In the genomic region with DNA sequence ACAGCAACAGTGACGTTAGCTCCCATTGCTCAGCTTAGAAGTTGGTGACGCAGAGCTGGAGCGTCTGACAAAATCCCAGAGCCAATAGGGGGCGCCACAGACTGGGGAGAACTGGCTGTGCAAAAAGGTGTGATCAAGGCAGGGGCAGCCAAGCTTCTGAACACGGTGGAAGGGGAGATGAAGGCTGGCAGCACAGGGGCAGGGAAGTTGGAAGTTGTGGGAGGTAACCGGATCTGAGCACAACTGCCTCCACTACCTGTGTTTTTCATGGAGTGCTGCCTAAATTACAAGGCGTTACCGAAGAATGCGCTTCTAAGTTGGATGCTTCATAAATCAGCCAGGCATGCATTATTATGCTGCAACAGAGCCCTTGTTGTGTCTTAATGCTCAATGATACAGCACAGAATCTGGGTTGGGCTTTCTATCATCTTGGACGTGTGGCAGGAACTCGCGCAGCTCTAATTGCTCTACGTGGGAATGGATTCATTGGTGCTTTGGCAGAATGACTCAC, we compare ENCODE assay signal across 9 cellular contexts.
DNase-seq lines count a peak whose midpoint lies in the region; ATAC-seq and TF ChIP-seq lines count a peak whose summit lies in the region.
"Had no signal": no experiment of that assay in that cellular context is flagged by ENCODE, and none has a peak within 500 bp of the region (broad histone marks: within the 10 kb centered on the region; RNA-seq: fewer than 3 reads in every experiment).

No MANE protein-coding gene starts in this region.

- no peak for TF ChIP-seq EP300 in suprapubic skin (IDR thresholded peaks at IDR 0.05)

- no peaks in the 10 kb centered on the region for H3K36me3 Mint-ChIP-seq in natural killer cell
- H3K36me3 Mint-ChIP-seq: stimulated activated effector memory CD8-positive, alpha-beta T cell treated with anti-CD3 and anti-CD28 coated beads, Interleukin-12 subunit alpha, Interleukin-12 subunit beta, amount 100 ng/mL, for 72 hours had no signal

- no peak overlapping the region for H3K27ac Mint-ChIP-seq in natural killer cell
- H3K27ac Mint-ChIP-seq: stimulated activated effector memory CD8-positive, alpha-beta T cell treated with anti-CD3 and anti-CD28 coated beads, Interleukin-12 subunit alpha, Interleukin-12 subunit beta, amount 100 ng/mL, for 72 hours had no signal

- H3K4me1 ChIP-seq in suprapubic skin: peaks cover 4% of the 10 kb centered on the region

- no peak for ATAC-seq in HG03439 (IDR thresholded peaks at IDR 0.05; ENCODE audit: unreplicated experiment)
- no peak for ATAC-seq in natural killer cell
- ATAC-seq: stimulated activated effector memory CD8-positive, alpha-beta T cell treated with anti-CD3 and anti-CD28 coated beads, Interleukin-12 subunit alpha, Interleukin-12 subunit beta, amount 100 ng/mL, for 72 hours had no signal

- no peak overlapping the region for H3K4me3 Mint-ChIP-seq in natural killer cell
- H3K4me3 Mint-ChIP-seq: stimulated activated effector memory CD8-positive, alpha-beta T cell treated with anti-CD3 and anti-CD28 coated beads, Interleukin-12 subunit alpha, Interleukin-12 subunit beta, amount 100 ng/mL, for 72 hours had no signal

- TF ChIP-seq CTCF in GM13976 (IDR thresholded peaks at IDR 0.05; ENCODE audit: borderline replicate concordance, control extremely low read depth, extremely low read depth, insufficient read depth, missing control alignments): peak; percentile 19
- peak; percentile 10 to 39 for TF ChIP-seq CTCF in suprapubic skin (IDR thresholded peaks at IDR 0.05)
- TF ChIP-seq CTCF in natural killer cell (IDR thresholded peaks at IDR 0.05): no peak

- in situ Hi-C loops in ACHN (cut with HindIII; ENCODE audit: low pct_ligation_motif_present, low pct_unique_long_range_greater_than_20kb, low sequenced_read_pairs): no loop called here
- in situ Hi-C loops in GM13976 (cut with MboI; ENCODE audit: low sequenced_read_pairs, unreplicated experiment): no loop called here

- no peaks in the 10 kb centered on the region for H3K27me3 Mint-ChIP-seq in natural killer cell (ENCODE audit: low read depth in 2 of 2)

- H3K4me3 ChIP-seq in suprapubic skin: no peak overlapping the region

- no peaks in the 10 kb centered on the region for H3K4me1 Mint-ChIP-seq in natural killer cell
- H3K4me1 Mint-ChIP-seq: stimulated activated effector memory CD8-positive, alpha-beta T cell treated with anti-CD3 and anti-CD28 coated beads, Interleukin-12 subunit alpha, Interleukin-12 subunit beta, amount 100 ng/mL, for 72 hours had no signal

- DNase-seq in ACHN: peak; percentile 53
- DNase-seq in GM13976 (ENCODE audit: low spot score): no peak
- DNase-seq in RPMI7951 (ENCODE audit: low read depth): peak; percentile 54
- peak; percentile 53 for DNase-seq in glomerular visceral epithelial cell (ENCODE audit: extremely low spot score)
- DNase-seq in suprapubic skin (ENCODE audit: low spot score in 2 of 2): peak in 1 of 2 donors; percentile 65
- DNase-seq in natural killer cell: no peak
- DNase-seq in NCI-H510A treated with DMSO at 0.1 percent for 48 hours (lab: John Stamatoyannopoulos, UW): no peak

- no peaks in the 10 kb centered on the region for H3K27me3 ChIP-seq in suprapubic skin

- no peaks in the 10 kb centered on the region for H3K9me3 ChIP-seq in suprapubic skin

- no peaks in the 10 kb centered on the region for H3K36me3 ChIP-seq in suprapubic skin

- no peak for TF ChIP-seq POLR2A in suprapubic skin (IDR thresholded peaks at IDR 0.05)

- intact Hi-C loops in natural killer cell (cut with micrococcal nuclease): no loop called here

- H3K27ac ChIP-seq in suprapubic skin: peak overlapping the region; percentile 18

- peaks cover 0 to 2% of the 10 kb centered on the region in 2 donors for H3K9me3 Mint-ChIP-seq in natural killer cell

- 39% methylated on average over 10 of the region's 13 CpGs for WGBS in suprapubic skin

Comparison
In these comparisons a context has a peak if more than half of its experiments do, and no peak if none do; other contexts are left out.
1. DNase-seq: peak in ACHN (single experiment), RPMI7951 (single experiment) and glomerular visceral epithelial cell (single experiment); none in GM13976 (single experiment), natural killer cell (single experiment) and NCI-H510A treated with DMSO at 0.1 percent for 48 hours (single experiment).